8 cellular contexts compared by ENCODE assay signal in genomic region chrX:40331353-40331752, GRCh38.
"Had no signal": no experiment of that assay in that cellular context is flagged by ENCODE, and none has a peak within 500 bp of the region (broad histone marks: within the 10 kb centered on the region; RNA-seq: fewer than 3 reads in every experiment).

No MANE protein-coding gene starts in this region.

- H3K27ac ChIP-seq: GM23248 had no signal

- H3K36me3 ChIP-seq: HAP-1 had no signal

- H3K4me1 ChIP-seq: HAP-1 had no signal

- H3K4me3 ChIP-seq: GM23248, HAP-1 had no signal

- ATAC-seq: HCT116 had no signal

- H2AFZ ChIP-seq: GM23248 had no signal

- FAIRE-seq: HTR-8/SVneo had no signal

- H3K9ac ChIP-seq: GM23248 had no signal

- DNase-seq: GM23248, GOT3, H7, IMR-90, KBM-7 had no signal

- H3K9me3 ChIP-seq: HAP-1 had no signal
